In genomic region chr10:93893646-93894515, GRCh38 we compare ENCODE assay signal across 8 cellular contexts. TPM values are rescaled to one million over a fixed set of nuclear protein-coding genes. Genes with fewer than 3 reads are reported as not detected.
DNase-seq lines count a peak whose midpoint lies in the region; ATAC-seq lines count a peak whose summit lies in the region.

Gene SLC35G1, plus strand, starts transcription at chr10:93893978. Its CDS starts 56 bp downstream, at chr10:93894034.

- peaks cover 0 to 7% (median 0%) of the 10 kb centered on the region in 3 donors for H3K36me3 Mint-ChIP-seq in CD8-positive, alpha-beta memory T cell

- peak; percentile 48 to 76 (median 60) for DNase-seq in CD8-positive, alpha-beta memory T cell
- DNase-seq in NT2/D1 (ENCODE audit: low read depth, low spot score) (peak; percentile 44), activated T-cell treated with anti-CD3 and anti-CD28 coated beads for 1 hour (ENCODE audit: low read depth) (peak; percentile 66)
- peak; percentile 36 to 48 for DNase-seq in stimulated activated CD8-positive, alpha-beta memory T cell treated with anti-CD3 and anti-CD28 coated beads, Interleukin-7, amount 100 ng/mL, for 1 hour (ENCODE audit: low read depth in 2 of 2)

- CTCF ChIA-PET in CD8-positive, alpha-beta memory T cell (lab: Charles Lee) = interaction anchor here (1.1 to 1.8 kb wide), 3 partner anchors 10 to 27 kb away, joined by 4 to 5 read pairs (median 4); no protein-coding TSS in a partner anchor

- peak within 1 kb of the TSS; percentile 55 for H3K27ac ChIP-seq in CD8-positive, alpha-beta memory T cell (ENCODE audit: low read depth, low read length)
- H3K27ac ChIP-seq in esophagus (ENCODE audit: low read depth in 2 of 2, low read length in 1 of 2) (no peak within 1 kb of the TSS), muscle layer of colon (ENCODE audit: low read depth, low read length) (peak within 1 kb of the TSS; percentile 74)

- H3K27me3 Mint-ChIP-seq in CD8-positive, alpha-beta memory T cell = peaks cover 6 to 9% of the 10 kb centered on the region in 2 donors

- peak within 1 kb of the TSS; percentile 84 to 94 (median 86) for H3K4me3 Mint-ChIP-seq in CD8-positive, alpha-beta memory T cell

- H3K9me3 ChIP-seq in CD8-positive, alpha-beta memory T cell (ENCODE audit: low read length) = no peaks in the 10 kb centered on the region
- no peaks in the 10 kb centered on the region for H3K9me3 ChIP-seq in NT2/D1 (ENCODE audit: insufficient read depth, low read length)
- H3K9me3 ChIP-seq in esophagus (ENCODE audit: control insufficient read depth in 2 of 2, insufficient read depth in 1 of 2, low read depth in 1 of 2, low read length in 1 of 2) = no peaks in the 10 kb centered on the region
- H3K9me3 ChIP-seq in muscle layer of colon (ENCODE audit: low read length) = no peaks in the 10 kb centered on the region

- H3K4me1 Mint-ChIP-seq in CD8-positive, alpha-beta memory T cell = peaks cover 26 to 43% (median 40%) of the 10 kb centered on the region in 3 donors

- POLR2A ChIA-PET in CD8-positive, alpha-beta memory T cell (lab: Charles Lee) = interaction anchor here (0.6 kb wide), 1 partner anchor 472 kb away, joined by 3 read pairs; no protein-coding TSS in a partner anchor

- peaks cover 15% of the 10 kb centered on the region for H3K4me1 ChIP-seq in CD8-positive, alpha-beta memory T cell (ENCODE audit: insufficient read depth, low read length)
- H3K4me1 ChIP-seq in NT2/D1 (ENCODE audit: insufficient read depth, insufficient read length) (no peaks in the 10 kb centered on the region), esophagus (ENCODE audit: control insufficient read depth in 2 of 2, insufficient read depth in 2 of 2, low read length in 1 of 2) (peaks cover 0 to 4% of the 10 kb centered on the region in 2 donors), muscle layer of colon (ENCODE audit: insufficient read depth, low read length) (peaks cover 9% of the 10 kb centered on the region)

- H3K9ac ChIP-seq in NT2/D1 (ENCODE audit: insufficient read length, low read depth) (peak within 1 kb of the TSS; percentile 92), muscle layer of colon (ENCODE audit: low read length) (peak within 1 kb of the TSS; percentile 42)

- no peaks in the 10 kb centered on the region for H3K36me3 ChIP-seq in CD8-positive, alpha-beta memory T cell (ENCODE audit: insufficient read depth, low read length)
- no peaks in the 10 kb centered on the region for H3K36me3 ChIP-seq in NT2/D1 (ENCODE audit: insufficient read depth, insufficient read length, low read length)
- no peaks in the 10 kb centered on the region for H3K36me3 ChIP-seq in esophagus (ENCODE audit: control insufficient read depth in 2 of 2, insufficient read depth in 2 of 2, low read length in 1 of 2)
- H3K36me3 ChIP-seq in muscle layer of colon (ENCODE audit: insufficient read depth, low read length) = no peaks in the 10 kb centered on the region

- peak within 1 kb of the TSS; percentile 83 for H3K4me3 ChIP-seq in CD8-positive, alpha-beta memory T cell (ENCODE audit: low read length)
- H3K4me3 ChIP-seq in NT2/D1 (ENCODE audit: insufficient read length, low read depth) (peak within 1 kb of the TSS; percentile 87), esophagus (ENCODE audit: low read depth in 1 of 2, low read length in 2 of 2) (peak within 1 kb of the TSS; percentile 72 to 78), muscle layer of colon (ENCODE audit: low read depth in 1 of 2, low read length in 2 of 2) (peak within 1 kb of the TSS; percentile 80 to 86)

- peak within 1 kb of the TSS; percentile 48 to 85 (median 74) for H3K27ac Mint-ChIP-seq in CD8-positive, alpha-beta memory T cell

- H3K27me3 ChIP-seq in CD8-positive, alpha-beta memory T cell (ENCODE audit: insufficient read depth, low read length, poor library complexity, severe bottlenecking) = no peaks in the 10 kb centered on the region
- H3K27me3 ChIP-seq in NT2/D1 (ENCODE audit: insufficient read depth, insufficient read length) (peaks cover 38% of the 10 kb centered on the region), esophagus (ENCODE audit: control insufficient read depth in 1 of 2, insufficient read depth in 2 of 2, low read length in 2 of 2) (no peaks in the 10 kb centered on the region), muscle layer of colon (ENCODE audit: control insufficient read depth in 1 of 2, insufficient read depth in 2 of 2, low read length in 2 of 2) (no peaks in the 10 kb centered on the region)

- peak; percentile 89 for ATAC-seq in GM19395 (IDR thresholded peaks at IDR 0.05; ENCODE audit: unreplicated experiment)
- ATAC-seq in HG03469 (IDR thresholded peaks at IDR 0.05; ENCODE audit: unreplicated experiment) = peak; percentile 71

- WGBS in esophagus, 2 donors = 0 to 1% methylated on average over 69 to 82 of the region's 82 CpGs

- no peaks in the 10 kb centered on the region for H3K9me3 Mint-ChIP-seq in CD8-positive, alpha-beta memory T cell

RNA-seq across cellular contexts. Expression of gene SLC35G1, which starts in this region (rescaled TPM):
- total RNA-seq in CD8-positive, alpha-beta memory T cell = 1 to 10 TPM; 4.6 to 4.7 TPM
- polyA plus RNA-seq in CD8-positive, alpha-beta memory T cell = 2.4 TPM
- polyA plus RNA-seq in esophagus = 1 to 10 TPM in 1 of 2 donors, under 1 TPM in 1; 0.73 to 1.4 TPM

Comparison
In these comparisons a context has a peak if more than half of its experiments do, and no peak if none do; other contexts are left out.
1. H3K27ac ChIP-seq: peak in CD8-positive, alpha-beta memory T cell (single experiment) and muscle layer of colon (single experiment); none in esophagus (0 of 2).
2. Peak in every context shown above with its lines, with median percentiles within 50 percentile points of each other: DNase-seq and H3K4me3 ChIP-seq.